11 cellular contexts compared by ENCODE assay signal in genomic region chr5:136506131-136506530, GRCh38.
DNase-seq lines count a peak whose midpoint lies in the region; ATAC-seq and TF ChIP-seq lines count a peak whose summit lies in the region.
"Had no signal": no experiment of that assay in that cellular context is flagged by ENCODE, and none has a peak within 500 bp of the region (broad histone marks: within the 10 kb centered on the region; RNA-seq: fewer than 3 reads in every experiment).

No MANE protein-coding gene starts in this region.

- DNase-seq in GM23338 (ENCODE audit: low spot score) (peak; percentile 60), H9 (peak; percentile 40), endodermal cell (peak; percentile 55), iPS-NIHi7 (ENCODE audit: extremely low spot score) (peak; percentile 44), SKM-1 treated with dmso at 0.1 percent for 144 hours (lab: John Stamatoyannopoulos, UW; ENCODE audit: unreplicated experiment) (no peak), cerebellar cortex (ENCODE audit: low spot score) (no peak)
- DNase-seq: BE2C; CD4-positive, alpha-beta memory T cell had no signal

- H2BK5ac ChIP-seq in H9 (ENCODE audit: insufficient read length, low read length) = no peak overlapping the region

- H3K27me3 ChIP-seq in GM23338 (ENCODE audit: insufficient read depth) (no peaks in the 10 kb centered on the region), H9 (ENCODE audit: insufficient read depth, low read length) (no peaks in the 10 kb centered on the region), endodermal cell (ENCODE audit: control insufficient read depth, insufficient read depth, low read length, poor library complexity, severe bottlenecking) (no peaks in the 10 kb centered on the region)
- H3K27me3 ChIP-seq: BE2C had no signal

- H3K4ac ChIP-seq in H9 (ENCODE audit: low read depth, low read length) = no peak overlapping the region

- H4K91ac ChIP-seq in H9 (ENCODE audit: insufficient read length, low read depth, low read length) = no peak overlapping the region

- no peak overlapping the region for H3K4me3 ChIP-seq in GM23338
- no peak overlapping the region for H3K4me3 ChIP-seq in endodermal cell (ENCODE audit: low read length)
- H3K4me3 ChIP-seq: A549 had no signal

- H3K4me3 Mint-ChIP-seq in GM23338 = no peak overlapping the region
- H3K4me3 Mint-ChIP-seq in H9 = no peak overlapping the region
- no peak overlapping the region for H3K4me3 Mint-ChIP-seq in endodermal cell
- H3K4me3 Mint-ChIP-seq: CD4-positive, alpha-beta memory T cell had no signal

- no peak overlapping the region for H2AK5ac ChIP-seq in H9 (ENCODE audit: insufficient read length, low read length)

- no peaks in the 10 kb centered on the region for H3F3A ChIP-seq in GM23338 (replicated peaks; ENCODE audit: low read depth)

- H3K23me2 ChIP-seq in H9 (ENCODE audit: insufficient read length, low read depth, low read length, poor library complexity, severe bottlenecking) = no peaks in the 10 kb centered on the region

- H3K79me2 ChIP-seq in GM23338 (replicated peaks; ENCODE audit: insufficient read depth) (peaks cover 61% of the 10 kb centered on the region), H9 (ENCODE audit: insufficient read depth, low read length) (no peaks in the 10 kb centered on the region)

- H3K14ac ChIP-seq in H9 (ENCODE audit: insufficient read depth, low read length) = no peak overlapping the region

- H3K4me1 ChIP-seq in GM23338 (ENCODE audit: insufficient read depth) (peaks cover 17% of the 10 kb centered on the region), H9 (ENCODE audit: insufficient read depth, low read length) (peaks cover 4% of the 10 kb centered on the region; the same call in 1 of the 2 replicates), endodermal cell (ENCODE audit: control insufficient read depth, insufficient read depth, low read length) (no peaks in the 10 kb centered on the region)
- H3K4me1 ChIP-seq: A549, BE2C had no signal

- no peak overlapping the region for H2BK15ac ChIP-seq in H9 (ENCODE audit: low read depth, low read length)

- H3K79me1 ChIP-seq in H9 (ENCODE audit: insufficient read depth, low read depth, low read length, poor library complexity, severe bottlenecking) = no peaks in the 10 kb centered on the region

- peaks cover 14% of the 10 kb centered on the region; the same call in 1 of the 2 replicates for H3K9me2 ChIP-seq in GM23338 (ENCODE audit: insufficient read depth)

- H3K36me3 Mint-ChIP-seq in GM23338 (ENCODE audit: low read depth) = peaks cover 20% of the 10 kb centered on the region
- 0 out of 7 replicates have a peak, but pooled peaks cover 0 to 2% (median 2%) of the 10 kb centered on the region in 3 experiments for H3K36me3 Mint-ChIP-seq in H9 (ENCODE audit: insufficient read depth in 1 of 3, low read depth in 3 of 3)
- no peaks in the 10 kb centered on the region for H3K36me3 Mint-ChIP-seq in endodermal cell (ENCODE audit: low read depth)
- H3K36me3 Mint-ChIP-seq: CD4-positive, alpha-beta memory T cell had no signal

- no peak overlapping the region for H3K23ac ChIP-seq in H9 (ENCODE audit: insufficient read length, low read depth, low read length)

- no peak overlapping the region for H3T11ph ChIP-seq in H9 (ENCODE audit: low read length)

- H3K4me1 Mint-ChIP-seq in GM23338 = peaks cover 47% of the 10 kb centered on the region
- H3K4me1 Mint-ChIP-seq in H9 = peaks cover 5 to 25% of the 10 kb centered on the region in 2 experiments
- H3K4me1 Mint-ChIP-seq in endodermal cell = peaks cover 5% of the 10 kb centered on the region
- H3K4me1 Mint-ChIP-seq: CD4-positive, alpha-beta memory T cell had no signal

- H3K27ac ChIP-seq in GM23338 (ENCODE audit: low read depth) (no peak overlapping the region), H9 (ENCODE audit: insufficient read length, low read depth, low read length) (no peak overlapping the region), endodermal cell (ENCODE audit: low read depth, low read length) (no peak overlapping the region)
- H3K27ac ChIP-seq: A549, C4-2B had no signal

- H4K5ac ChIP-seq in H9 (ENCODE audit: insufficient read length, low read depth, low read length) = no peak overlapping the region

- no peak overlapping the region for H4K8ac ChIP-seq in H9 (replicated peaks; ENCODE audit: insufficient read length, low read depth, low read length)

- no peak overlapping the region for H3K18ac ChIP-seq in H9 (ENCODE audit: insufficient read length, low read depth, low read length)

- H3K9me3 ChIP-seq in H9 (ENCODE audit: control insufficient read depth, low read depth, low read length) (no peaks in the 10 kb centered on the region), endodermal cell (ENCODE audit: control insufficient read depth, low read length) (no peaks in the 10 kb centered on the region)
- H3K9me3 ChIP-seq: A549, BE2C had no signal

- H2BK12ac ChIP-seq in H9 (ENCODE audit: insufficient read length, low read depth, low read length) = no peak overlapping the region

- no peak overlapping the region for H2BK120ac ChIP-seq in H9 (ENCODE audit: low read depth, low read length, poor library complexity, severe bottlenecking)

- TF ChIP-seq CTCF in GM23338 (conservative IDR thresholded peaks at IDR 0.05; ENCODE audit: low read depth in 2 of 2) (peak; percentile 46 to 48), H9 (conservative IDR thresholded peaks at IDR 0.05) (peak; percentile 48; the same call in 2 of the 3 replicates), endodermal cell (conservative IDR thresholded peaks at IDR 0.05) (peak; percentile 66)

- H3K36me3 ChIP-seq in GM23338 (ENCODE audit: insufficient read depth) (no peaks in the 10 kb centered on the region), endodermal cell (ENCODE audit: control insufficient read depth, insufficient read depth, low read length) (no peaks in the 10 kb centered on the region)
- H3K36me3 ChIP-seq: BE2C had no signal

- no peaks in the 10 kb centered on the region for H4K20me1 ChIP-seq in GM23338 (replicated peaks; ENCODE audit: insufficient read depth)
- H4K20me1 ChIP-seq in H9 (ENCODE audit: control insufficient read depth, insufficient read depth, insufficient read length) = no peaks in the 10 kb centered on the region

- no CpG with 5 or more reads among the region's 1 CpG for WGBS in H9 (ENCODE audit: extremely low coverage, insufficient read length, low lambda C conversion rate)
- WGBS in endodermal cell (ENCODE audit: insufficient coverage in 1 of 2, insufficient read length in 1 of 2), 2 experiments = 85% methylated on average over 1 of the region's 1 CpG; no CpG with 5 or more reads in 1 of the 2 experiments

- no peak overlapping the region for H2BK20ac ChIP-seq in H9 (ENCODE audit: low read depth, low read length, poor library complexity, severe bottlenecking)

- H3K27me3 Mint-ChIP-seq in GM23338 (ENCODE audit: insufficient read depth, low read depth, poor library complexity) = peaks cover 10% of the 10 kb centered on the region
- no peaks in the 10 kb centered on the region for H3K27me3 Mint-ChIP-seq in H9 (ENCODE audit: low read depth)
- H3K27me3 Mint-ChIP-seq in endodermal cell (ENCODE audit: insufficient read depth) = no peaks in the 10 kb centered on the region

- H3K56ac ChIP-seq in H9 (ENCODE audit: insufficient read length, low read depth, low read length) = no peak overlapping the region

- H3K9me3 Mint-ChIP-seq in GM23338 (no peaks in the 10 kb centered on the region; the same call in 2 of the 3 replicates), H9 (0 out of 5 replicates have a peak, but pooled peaks cover 0 to under 1% of the 10 kb centered on the region in 2 experiments), endodermal cell (peaks cover 2% of the 10 kb centered on the region)

- peak; percentile 80 for ATAC-seq in GM23338
- no peak for ATAC-seq in GM18861 (IDR thresholded peaks at IDR 0.05; ENCODE audit: unreplicated experiment)
- ATAC-seq: A549 had no signal

- H3K27ac Mint-ChIP-seq in GM23338 = peak overlapping the region; percentile 41; the same call in 1 of the 2 replicates
- H3K27ac Mint-ChIP-seq in H9 = peak overlapping the region in 1 of 3 experiments; percentile 22; a peak in 2 of 7 replicates
- no peak overlapping the region for H3K27ac Mint-ChIP-seq in endodermal cell
- H3K27ac Mint-ChIP-seq: CD4-positive, alpha-beta memory T cell had no signal

- H2AFZ ChIP-seq in GM23338 (peak overlapping the region; percentile 86), H9 (ENCODE audit: low read length) (no peak overlapping the region)

- H3K9ac ChIP-seq in H9 (ENCODE audit: extremely low read depth, insufficient read length, low read length) = no peak overlapping the region
- H3K9ac ChIP-seq in endodermal cell (ENCODE audit: extremely low read depth, low read length, poor library complexity, severe bottlenecking) = no peak overlapping the region

- H3K4me2 ChIP-seq in GM23338 (no peak overlapping the region), H9 (ENCODE audit: insufficient read depth, insufficient read length, low read length) (no peak overlapping the region)
- H3K4me2 ChIP-seq: A549 had no signal

TF ChIP-seq in GM23338, 12 proteins besides CTCF, POLR2A, EP300 and RAD21 (continues in another document):
- no peak for TF ChIP-seq POLR2AphosphoS5 (IDR thresholded peaks at IDR 0.05; ENCODE audit: low read depth)
- TF ChIP-seq ZNF331 (CRISPR knock-in tag; IDR thresholded peaks at IDR 0.05; ENCODE audit: low read depth) = no peak
- TF ChIP-seq REST (IDR thresholded peaks at IDR 0.05; ENCODE audit: unreplicated experiment) = no peak

Comparison
In these comparisons a context has a peak if more than half of its experiments do, and no peak if none do; other contexts are left out.
1. DNase-seq: peak in GM23338 (single experiment), H9 (single experiment), endodermal cell (single experiment) and iPS-NIHi7 (single experiment); none in SKM-1 treated with dmso at 0.1 percent for 144 hours (single experiment) and cerebellar cortex (single experiment).
2. Peak in every context shown above with its lines, with median percentiles within 50 percentile points of each other: CTCF ChIP-seq.